ENCODE assay signal across 32 cellular contexts in the genomic region with DNA sequence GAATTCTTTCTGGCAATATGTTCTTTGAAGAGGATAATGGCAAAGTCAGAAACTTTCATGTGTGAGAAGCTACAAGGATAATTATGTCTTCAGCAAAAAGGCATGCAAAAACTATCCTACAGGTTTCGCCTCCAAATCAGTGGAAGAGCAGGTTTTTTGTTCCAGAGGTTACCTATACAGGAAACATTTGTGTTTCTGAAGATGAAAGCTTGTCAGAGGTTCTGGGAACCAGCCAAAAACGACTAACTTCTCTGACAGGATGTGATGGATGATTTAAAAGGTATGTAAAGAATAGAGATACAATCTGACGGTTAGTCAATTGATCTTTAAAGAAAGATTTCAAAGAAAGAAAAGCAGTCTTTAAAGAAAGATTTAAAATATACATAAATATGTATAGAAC. TPM values are rescaled to one million over a fixed set of nuclear protein-coding genes. Genes with fewer than 3 reads are reported as not detected.
DNase-seq lines count a peak whose midpoint lies in the region; ATAC-seq, FAIRE-seq and TF ChIP-seq lines count a peak whose summit lies in the region.
"Had no signal": no experiment of that assay in that cellular context is flagged by ENCODE, and none has a peak within 500 bp of the region (broad histone marks: within the 10 kb centered on the region; RNA-seq: fewer than 3 reads in every experiment).

No MANE protein-coding gene starts in this region.

- H3K27ac Mint-ChIP-seq in Calu3 (ENCODE audit: unreplicated experiment) = peak overlapping the region; percentile 45
- H3K27ac Mint-ChIP-seq: activated CD4-positive, alpha-beta T cell treated with anti-CD3 and anti-CD28 coated beads, Interleukin-2, amount 10 ng/mL, durations not matched to agents 7 days and 5 days; activated CD8-positive, alpha-beta memory T cell treated with anti-CD3 and anti-CD28 coated beads, Interleukin-2, amount 10 ng/mL, durations not matched to agents 7 days and 5 days; activated naive CD8-positive, alpha-beta T cell treated with anti-CD3 and anti-CD28 coated beads for 36 hours; activated T-helper 17 cell treated with anti-CD3 and anti-CD28 coated beads, Interleukin-2, amount 50 U/mL, for 72 hours; CD8-positive, alpha-beta T cell; effector memory CD8-positive, alpha-beta T cell; GM23338; natural killer cell; stimulated activated naive CD8-positive, alpha-beta T cell treated with anti-CD3 and anti-CD28 coated beads, Interleukin-15, Interleukin-2, amounts not matched to agents 100 ng/mL and 50 ng/mL, for 24 hours had no signal

- POLR2A ChIA-PET in HCT116 (lab: Charles Lee) (no interaction called here), PC-9 (lab: Charles Lee; ENCODE audit: unreplicated experiment) (interaction anchor here (0.6 to 0.7 kb wide), 3 partner anchors 29 to 178 kb away, joined by 4 to 8 read pairs (median 6); no protein-coding TSS in a partner anchor)

- BruUV-seq in Calu3 (replicated peaks; lab: Mats Ljungman, UMichigan) = no TSS peak
- BruUV-seq in HCT116 (replicated peaks; lab: Mats Ljungman, UMichigan) = no TSS peak
- BruUV-seq in PC-9 (replicated peaks; lab: Mats Ljungman, UMichigan) = no TSS peak

- RAD21 ChIA-PET in HCT116 (lab: Charles Lee; ENCODE audit: low non-redundant PET in 1 of 2, low total read pairs in 2 of 2, uncharacterized antibody in 2 of 2, unreplicated experiment in 2 of 2) = no interaction called here

- WGBS in right cardiac atrium = 37% methylated on average over 3 of the region's 3 CpGs

- peaks cover 3 to 8% of the 10 kb centered on the region in 2 experiments; a peak in 3 of 4 replicates for H3K4me1 ChIP-seq in HCT116 (ENCODE audit: control insufficient read depth in 1 of 2, insufficient read depth in 2 of 2, low read length in 2 of 2)
- peaks cover 22% of the 10 kb centered on the region for H3K4me1 ChIP-seq in PC-9 (replicated peaks; ENCODE audit: insufficient read depth)
- peaks cover 8% of the 10 kb centered on the region for H3K4me1 ChIP-seq in foreskin keratinocyte
- no peaks in the 10 kb centered on the region for H3K4me1 ChIP-seq in right cardiac atrium (ENCODE audit: control insufficient read depth, insufficient read depth, low read length)
- H3K4me1 ChIP-seq: left lung, tibial artery had no signal

- TF ChIP-seq POLR2A in HCT116 (IDR thresholded peaks at IDR 0.05; ENCODE audit: borderline replicate concordance, extremely low read depth, insufficient read depth, insufficient read length) = no peak

- CTCF ChIA-PET in Calu3 (lab: Charles Lee) (no interaction called here), HCT116 (lab: Charles Lee) (no interaction called here), PC-9 (lab: Charles Lee) (no interaction called here)

- peaks cover 2% of the 10 kb centered on the region for H3K9me3 Mint-ChIP-seq in Calu3 (ENCODE audit: low read depth, unreplicated experiment)
- H3K9me3 Mint-ChIP-seq: activated CD4-positive, alpha-beta T cell treated with anti-CD3 and anti-CD28 coated beads, Interleukin-2, amount 10 ng/mL, durations not matched to agents 7 days and 5 days; activated naive CD8-positive, alpha-beta T cell treated with anti-CD3 and anti-CD28 coated beads for 36 hours; activated T-helper 17 cell treated with anti-CD3 and anti-CD28 coated beads, Interleukin-2, amount 50 U/mL, for 72 hours; CD8-positive, alpha-beta T cell; effector memory CD8-positive, alpha-beta T cell; GM23338; stimulated activated naive CD8-positive, alpha-beta T cell treated with anti-CD3 and anti-CD28 coated beads, Interleukin-15, Interleukin-2, amounts not matched to agents 100 ng/mL and 50 ng/mL, for 24 hours had no signal

- H3K4me1 Mint-ChIP-seq in Calu3 (ENCODE audit: low read depth, unreplicated experiment) = peaks cover 37% of the 10 kb centered on the region
- H3K4me1 Mint-ChIP-seq: activated CD4-positive, alpha-beta T cell treated with anti-CD3 and anti-CD28 coated beads, Interleukin-2, amount 10 ng/mL, durations not matched to agents 7 days and 5 days; activated CD8-positive, alpha-beta memory T cell treated with anti-CD3 and anti-CD28 coated beads, Interleukin-2, amount 10 ng/mL, durations not matched to agents 7 days and 5 days; activated naive CD8-positive, alpha-beta T cell treated with anti-CD3 and anti-CD28 coated beads for 36 hours; activated T-helper 17 cell treated with anti-CD3 and anti-CD28 coated beads, Interleukin-2, amount 50 U/mL, for 72 hours; GM23338; natural killer cell had no signal

- DNase-seq in Calu3 = peak; percentile 25
- DNase-seq in HCT116 (ENCODE audit: low read depth, low spot score) = no peak
- DNase-seq in PC-9 = peak; percentile 52 to 93
- DNase-seq in foreskin keratinocyte = peak in 1 of 2 donors; percentile 87
- DNase-seq in activated T-cell treated with anti-CD3 and anti-CD28 coated beads, Interleukin-2, amount 50 U/mL, for 48 hours = no peak
- DNase-seq in right cardiac atrium = no peak
- DNase-seq in dedifferentiated amniotic fluid mesenchymal stem cell (ENCODE audit: extremely low spot score) = no peak
- no peak for DNase-seq in urothelium cell line (ENCODE audit: low spot score)
- DNase-seq: activated CD4-positive, alpha-beta T cell treated with anti-CD3 and anti-CD28 coated beads, Interleukin-2, amount 10 ng/mL, durations not matched to agents 7 days and 5 days; activated CD8-positive, alpha-beta memory T cell treated with anti-CD3 and anti-CD28 coated beads, Interleukin-2, amount 10 ng/mL, durations not matched to agents 7 days and 5 days; activated naive CD8-positive, alpha-beta T cell treated with anti-CD3 and anti-CD28 coated beads for 36 hours; CD8-positive, alpha-beta T cell; effector memory CD8-positive, alpha-beta T cell; glutamatergic neuron; left lung; MG63; midbrain; natural killer cell; NCI-H1436 treated with DMSO at 0.1 percent for 48 hours; NCI-H2171; NCI-H526 treated with DMSO at 0.1 percent for 48 hours; OCI-M1; retina; stimulated activated CD4-positive, alpha-beta T cell treated with anti-CD3 and anti-CD28 coated beads, Interleukin-12 subunit alpha, Interleukin-12 subunit beta, amount 100 ng/mL, for 4 hours; stimulated activated CD4-positive, alpha-beta T cell treated with anti-CD3 and anti-CD28 coated beads, Interleukin-4, amount 100 ng/mL, for 4 hours; T-helper 2 cell; tibial artery had no signal

- H2AFZ ChIP-seq in HCT116 (ENCODE audit: low read depth, low read length, poor library complexity, severe bottlenecking) (no peak overlapping the region), PC-9 (no peak overlapping the region)
- H2AFZ ChIP-seq: GM23338 had no signal

- no peak overlapping the region for H3K9ac ChIP-seq in HCT116 (ENCODE audit: low read length)

- H3K27me3 ChIP-seq in HCT116 (ENCODE audit: insufficient read depth, low read length) (no peaks in the 10 kb centered on the region), PC-9 (ENCODE audit: insufficient read depth, low read depth) (no peaks in the 10 kb centered on the region), foreskin keratinocyte (no peaks in the 10 kb centered on the region), right cardiac atrium (ENCODE audit: control insufficient read depth, insufficient read depth) (no peaks in the 10 kb centered on the region)
- H3K27me3 ChIP-seq: left lung, MG63, SJSA1, tibial artery had no signal

- no peak for ATAC-seq in HCT116
- peak; percentile 57 for ATAC-seq in foreskin keratinocyte
- no peak for ATAC-seq in right cardiac atrium
- ATAC-seq: activated CD8-positive, alpha-beta memory T cell treated with anti-CD3 and anti-CD28 coated beads, Interleukin-2, amount 10 ng/mL, durations not matched to agents 7 days and 5 days; activated T-helper 17 cell treated with anti-CD3 and anti-CD28 coated beads, Interleukin-2, amount 50 U/mL, for 72 hours; CD8-positive, alpha-beta T cell; effector memory CD8-positive, alpha-beta T cell; GM23338; left lung; natural killer cell had no signal

- H3K27ac ChIP-seq in HCT116 (ENCODE audit: low read depth, low read length) = no peak overlapping the region
- H3K27ac ChIP-seq in PC-9 = peak overlapping the region; percentile 87
- H3K27ac ChIP-seq in foreskin keratinocyte = no peak overlapping the region
- H3K27ac ChIP-seq in right cardiac atrium (ENCODE audit: low read length) = no peak overlapping the region
- H3K27ac ChIP-seq: left lung, SJSA1, tibial artery, VCaP had no signal

- no peak for FAIRE-seq in urothelium cell line (lab: Jason Lieb, UNC)

- H4K20me1 ChIP-seq in HCT116 (ENCODE audit: insufficient read depth) (no peaks in the 10 kb centered on the region), PC-9 (ENCODE audit: insufficient read depth) (no peaks in the 10 kb centered on the region)

- no peaks in the 10 kb centered on the region for H3K27me3 Mint-ChIP-seq in Calu3 (ENCODE audit: unreplicated experiment)
- H3K27me3 Mint-ChIP-seq: activated CD4-positive, alpha-beta T cell treated with anti-CD3 and anti-CD28 coated beads, Interleukin-2, amount 10 ng/mL, durations not matched to agents 7 days and 5 days; activated CD8-positive, alpha-beta memory T cell treated with anti-CD3 and anti-CD28 coated beads, Interleukin-2, amount 10 ng/mL, durations not matched to agents 7 days and 5 days; activated naive CD8-positive, alpha-beta T cell treated with anti-CD3 and anti-CD28 coated beads for 36 hours; activated T-helper 17 cell treated with anti-CD3 and anti-CD28 coated beads, Interleukin-2, amount 50 U/mL, for 72 hours; effector memory CD8-positive, alpha-beta T cell; stimulated activated naive CD8-positive, alpha-beta T cell treated with anti-CD3 and anti-CD28 coated beads, Interleukin-15, Interleukin-2, amounts not matched to agents 100 ng/mL and 50 ng/mL, for 24 hours had no signal

- H3K9me2 ChIP-seq in HCT116 (ENCODE audit: insufficient read depth) = no peaks in the 10 kb centered on the region
- no peaks in the 10 kb centered on the region for H3K9me2 ChIP-seq in PC-9 (ENCODE audit: insufficient read depth)

- intact Hi-C loops in Calu3 (cut with micrococcal nuclease; ENCODE audit: unreplicated experiment) = no loop called here
- intact Hi-C loops in HCT116 (cut with micrococcal nuclease) = no loop called here
- intact Hi-C loops in PC-9 (cut with micrococcal nuclease; ENCODE audit: unreplicated experiment) = loop anchor here (1.0 to 2.0 kb wide), 2 partner anchors 283 to 456 kb away; no protein-coding TSS in a partner anchor
- intact Hi-C loops in right cardiac atrium (cut with DNase I) = no loop called here

- no peak overlapping the region for H3K4me3 Mint-ChIP-seq in Calu3 (ENCODE audit: low read depth, unreplicated experiment)
- H3K4me3 Mint-ChIP-seq: activated CD4-positive, alpha-beta T cell treated with anti-CD3 and anti-CD28 coated beads, Interleukin-2, amount 10 ng/mL, durations not matched to agents 7 days and 5 days; activated CD8-positive, alpha-beta memory T cell treated with anti-CD3 and anti-CD28 coated beads, Interleukin-2, amount 10 ng/mL, durations not matched to agents 7 days and 5 days; activated naive CD8-positive, alpha-beta T cell treated with anti-CD3 and anti-CD28 coated beads for 36 hours; activated T-helper 17 cell treated with anti-CD3 and anti-CD28 coated beads, Interleukin-2, amount 50 U/mL, for 72 hours; CD8-positive, alpha-beta T cell; effector memory CD8-positive, alpha-beta T cell; GM23338; natural killer cell; stimulated activated naive CD8-positive, alpha-beta T cell treated with anti-CD3 and anti-CD28 coated beads, Interleukin-15, Interleukin-2, amounts not matched to agents 100 ng/mL and 50 ng/mL, for 24 hours had no signal

- TF ChIP-seq CTCF in Calu3 (IDR thresholded peaks at IDR 0.05; ENCODE audit: unreplicated experiment) (no peak), HCT116 (IDR thresholded peaks at IDR 0.05 in 2 of 3, conservative IDR thresholded peaks at IDR 0.05 in 1 of 3; ENCODE audit: borderline replicate concordance in 1 of 3, insufficient read depth in 1 of 3, low read depth in 2 of 3, low read length in 2 of 3) (no peak), PC-9 (conservative IDR thresholded peaks at IDR 0.05) (no peak), foreskin keratinocyte (conservative IDR thresholded peaks at IDR 0.05) (no peak)

- no peaks in the 10 kb centered on the region for H3K36me3 ChIP-seq in HCT116 (ENCODE audit: control insufficient read depth in 1 of 2, insufficient read depth in 2 of 2, low read length in 2 of 2)
- H3K36me3 ChIP-seq in PC-9 (ENCODE audit: low read depth) = no peaks in the 10 kb centered on the region
- H3K36me3 ChIP-seq: left lung, MG63, SJSA1, tibial artery had no signal

- H3K4me3 ChIP-seq in HCT116 (replicated peaks in 1 of 2; ENCODE audit: low read depth in 1 of 2, low read length in 2 of 2) (no peak overlapping the region), PC-9 (no peak overlapping the region), right cardiac atrium (ENCODE audit: low read length) (no peak overlapping the region)
- H3K4me3 ChIP-seq: GM23338, left lung, MG63, SJSA1, tibial artery had no signal

- TF ChIP-seq RAD21 in HCT116 (IDR thresholded peaks at IDR 0.05; ENCODE audit: low read depth) = no peak

- H3F3A ChIP-seq in PC-9 (ENCODE audit: insufficient read depth, low read depth) = peaks cover 5% of the 10 kb centered on the region; the same call in 1 of the 2 replicates

- H3K79me2 ChIP-seq in HCT116 (ENCODE audit: insufficient read depth, low read length) = no peaks in the 10 kb centered on the region
- H3K79me2 ChIP-seq in PC-9 (ENCODE audit: low read depth) = no peaks in the 10 kb centered on the region

- H3K9me3 ChIP-seq in HCT116 (ENCODE audit: control insufficient read depth in 1 of 2, insufficient read depth in 1 of 2, low read depth in 1 of 2, low read length in 2 of 2) (peaks cover 0 to 3% of the 10 kb centered on the region in 2 experiments; a peak in 1 of 4 replicates), PC-9 (ENCODE audit: insufficient read depth, low read depth) (no peaks in the 10 kb centered on the region), right cardiac atrium (ENCODE audit: control insufficient read depth, low read length) (no peaks in the 10 kb centered on the region)
- H3K9me3 ChIP-seq: left lung, SJSA1, tibial artery had no signal

- peak overlapping the region; percentile 29; the same call in 1 of the 2 replicates for H3K4me2 ChIP-seq in HCT116 (ENCODE audit: low read length)
- peak overlapping the region; percentile 50 for H3K4me2 ChIP-seq in PC-9
- H3K4me2 ChIP-seq: GM23338 had no signal

- H3K36me3 Mint-ChIP-seq in Calu3 (ENCODE audit: insufficient read depth, unreplicated experiment) = peaks cover 4% of the 10 kb centered on the region
- H3K36me3 Mint-ChIP-seq: activated CD8-positive, alpha-beta memory T cell treated with anti-CD3 and anti-CD28 coated beads, Interleukin-2, amount 10 ng/mL, durations not matched to agents 7 days and 5 days; activated naive CD8-positive, alpha-beta T cell treated with anti-CD3 and anti-CD28 coated beads for 36 hours; CD8-positive, alpha-beta T cell; natural killer cell had no signal

RNA-seq across cellular contexts. Expression of a gene that starts 37.6 kb away (rescaled TPM):
- total RNA-seq in Calu3 (2022) (118 and 143 TPM in 2 replicates), HCT116 (2021; ENCODE audit: unreplicated experiment) (15.0 TPM), PC-9 (2021) (72.9 and 99.1 TPM in 2 replicates), foreskin keratinocyte (60.8 and 61.3 TPM in 2 replicates), right cardiac atrium (10 to 100 TPM in 3 of 4 donors, 1 to 10 TPM in 1; 9.1 to 32.7 (median 16.1) TPM)
- polyA plus RNA-seq in HCT116 (2012) = 14.6 and 17.8 TPM in 2 replicates
- polyA plus RNA-seq in foreskin keratinocyte (23.7 and 29.0 TPM in 2 replicates), right cardiac atrium (16.4 TPM)
- total RNA-seq: activated CD4-positive, alpha-beta T cell treated with anti-CD3 and anti-CD28 coated beads, Interleukin-2, amount 10 ng/mL, durations not matched to agents 7 days and 5 days; activated CD8-positive, alpha-beta memory T cell treated with anti-CD3 and anti-CD28 coated beads, Interleukin-2, amount 10 ng/mL, durations not matched to agents 7 days and 5 days; activated naive CD8-positive, alpha-beta T cell treated with anti-CD3 and anti-CD28 coated beads for 36 hours; activated T-helper 17 cell treated with anti-CD3 and anti-CD28 coated beads, Interleukin-2, amount 50 U/mL, for 72 hours; CD8-positive, alpha-beta T cell; natural killer cell had no signal

Comparison
In these comparisons a context has a peak if more than half of its experiments do, and no peak if none do; other contexts are left out.
1. DNase-seq: peak in Calu3 (single experiment) and PC-9 (2 of 2); none in HCT116 (single experiment), activated T-cell treated with anti-CD3 and anti-CD28 coated beads, Interleukin-2, amount 50 U/mL, for 48 hours (0 of 2), right cardiac atrium (0 of 3), dedifferentiated amniotic fluid mesenchymal stem cell (single experiment) and urothelium cell line (single experiment).